38 cellular contexts compared by ENCODE assay signal in the genomic region with DNA sequence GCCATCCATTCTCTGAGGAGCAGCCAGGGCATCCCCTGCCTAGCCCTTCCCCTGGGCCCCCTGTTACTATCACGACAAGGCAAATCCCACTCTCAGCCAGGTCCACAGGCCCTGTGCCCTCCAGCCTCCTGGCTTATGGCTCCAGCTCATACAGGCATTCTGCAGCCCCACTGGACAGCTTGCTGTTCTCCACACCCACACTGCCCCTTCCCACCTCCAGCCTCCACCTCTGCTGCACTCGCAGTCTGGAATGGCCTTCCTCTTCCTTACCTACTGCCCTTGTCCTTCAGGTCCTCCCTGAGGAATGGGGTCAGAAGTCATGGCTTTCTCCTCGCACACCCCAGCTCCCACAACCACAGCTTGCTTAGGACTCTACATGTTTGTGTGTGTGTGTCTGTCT. TPM values are rescaled to one million over a fixed set of nuclear protein-coding genes. Genes with fewer than 3 reads are reported as not detected.
"Had no signal": no experiment of that assay in that cellular context is flagged by ENCODE, and none has a peak within 500 bp of the region (broad histone marks: within the 10 kb centered on the region; RNA-seq: fewer than 3 reads in every experiment).

No MANE protein-coding gene starts in this region.

- H3K36me3 ChIP-seq: ascending aorta, brain microvascular endothelial cell, esophagus squamous epithelium, heart left ventricle, WERI-Rb-1 had no signal

- H3K27ac Mint-ChIP-seq: activated CD4-positive, alpha-beta memory T cell treated with anti-CD3 and anti-CD28 coated beads for 36 hours; activated CD4-positive, alpha-beta T cell treated with anti-CD3 and anti-CD28 coated beads for 36 hours; activated CD4-positive, alpha-beta T cell treated with anti-CD3 and anti-CD28 coated beads, Interleukin-2, amount 10 ng/mL, durations not matched to agents 24 days and 14 days; activated CD8-positive, alpha-beta memory T cell treated with anti-CD3 and anti-CD28 coated beads, Interleukin-2, amount 10 ng/mL, durations not matched to agents 7 days and 5 days; activated CD8-positive, alpha-beta T cell treated with anti-CD3 and anti-CD28 coated beads, Interleukin-2, amount 10 ng/mL, durations not matched to agents 7 days and 5 days; activated naive CD4-positive, alpha-beta T cell treated with anti-CD3 and anti-CD28 coated beads, Interleukin-2, amount 10 ng/mL, durations not matched to agents 7 days and 5 days; activated naive CD4-positive, alpha-beta T cell treated with anti-CD3 and anti-CD28 coated beads, Interleukin-2, amount 50 U/mL, for 72 hours; activated naive CD8-positive, alpha-beta T cell treated with anti-CD3 and anti-CD28 coated beads, Interleukin-2, amount 10 ng/mL, durations not matched to agents 7 days and 5 days; activated T-cell treated with anti-CD3 and anti-CD28 coated beads, Interleukin-2, amount 50 U/mL, for 24 hours; activated T-cell treated with anti-CD3 and anti-CD28 coated beads, Interleukin-2, amount 50 U/mL, for 72 hours; effector memory CD8-positive, alpha-beta T cell; T-helper 17 cell; T-helper 2 cell treated with Interferon-gamma antibody and Interleukin-4, amounts not matched to agents 5 μg/mL and 100 μg/mL, for 36 hours had no signal

- FAIRE-seq: colon, endothelial cell of umbilical vein had no signal

- H3K36me3 Mint-ChIP-seq: activated CD4-positive, alpha-beta memory T cell treated with anti-CD3 and anti-CD28 coated beads for 36 hours; activated CD8-positive, alpha-beta memory T cell treated with anti-CD3 and anti-CD28 coated beads, Interleukin-2, amount 10 ng/mL, durations not matched to agents 7 days and 5 days; activated naive CD4-positive, alpha-beta T cell treated with anti-CD3 and anti-CD28 coated beads, Interleukin-2, amount 10 ng/mL, durations not matched to agents 7 days and 5 days; activated naive CD4-positive, alpha-beta T cell treated with anti-CD3 and anti-CD28 coated beads, Interleukin-2, amount 50 U/mL, for 72 hours; activated naive CD8-positive, alpha-beta T cell treated with anti-CD3 and anti-CD28 coated beads, Interleukin-2, amount 10 ng/mL, durations not matched to agents 7 days and 5 days had no signal

- DNase-seq: activated CD4-positive, alpha-beta memory T cell treated with anti-CD3 and anti-CD28 coated beads for 36 hours; activated CD4-positive, alpha-beta T cell treated with anti-CD3 and anti-CD28 coated beads for 36 hours; activated CD4-positive, alpha-beta T cell treated with anti-CD3 and anti-CD28 coated beads, Interleukin-2, amount 10 ng/mL, durations not matched to agents 24 days and 14 days; activated CD4-positive, CD25-positive, alpha-beta regulatory T cell; activated CD4-positive, CD25-positive, alpha-beta regulatory T cell treated with anti-CD3 and anti-CD28 coated beads, Interleukin-2, amount 50 U/mL, for 72 hours; activated CD8-positive, alpha-beta memory T cell treated with anti-CD3 and anti-CD28 coated beads, Interleukin-2, amount 10 ng/mL, durations not matched to agents 7 days and 5 days; activated CD8-positive, alpha-beta memory T cell treated with anti-CD3 and anti-CD28 coated beads, Interleukin-2, amount 50 U/mL, for 48 hours; activated CD8-positive, alpha-beta T cell treated with anti-CD3 and anti-CD28 coated beads, Interleukin-2, amount 10 ng/mL, durations not matched to agents 7 days and 5 days; activated gamma-delta T cell; activated naive CD4-positive, alpha-beta T cell; activated naive CD4-positive, alpha-beta T cell treated with anti-CD3 and anti-CD28 coated beads, Interleukin-2, amount 10 ng/mL, durations not matched to agents 7 days and 5 days; activated naive CD8-positive, alpha-beta T cell treated with anti-CD3 and anti-CD28 coated beads, Interleukin-2, amount 10 ng/mL, durations not matched to agents 7 days and 5 days; activated T-cell treated with anti-CD3 and anti-CD28 coated beads for 4 hours; activated T-cell treated with anti-CD3 and anti-CD28 coated beads, Interleukin-2, amount 50 U/mL, for 24 hours; activated T-cell treated with anti-CD3 and anti-CD28 coated beads, Interleukin-2, amount 50 U/mL, for 72 hours; brain microvascular endothelial cell; caudate nucleus; cortex of kidney; dermis blood vessel endothelial cell; effector CD4-positive, alpha-beta T cell; effector memory CD8-positive, alpha-beta T cell; esophagus squamous epithelium; foreskin melanocyte; T-helper 1 cell; T-helper 17 cell; T1000 had no signal

- H3K4me1 Mint-ChIP-seq: activated CD4-positive, alpha-beta T cell treated with anti-CD3 and anti-CD28 coated beads for 36 hours; activated CD4-positive, alpha-beta T cell treated with anti-CD3 and anti-CD28 coated beads, Interleukin-2, amount 10 ng/mL, durations not matched to agents 24 days and 14 days; activated CD8-positive, alpha-beta memory T cell treated with anti-CD3 and anti-CD28 coated beads, Interleukin-2, amount 10 ng/mL, durations not matched to agents 7 days and 5 days; activated naive CD4-positive, alpha-beta T cell treated with anti-CD3 and anti-CD28 coated beads, Interleukin-2, amount 10 ng/mL, durations not matched to agents 7 days and 5 days; activated naive CD8-positive, alpha-beta T cell treated with anti-CD3 and anti-CD28 coated beads, Interleukin-2, amount 10 ng/mL, durations not matched to agents 7 days and 5 days; T-helper 17 cell had no signal

- H3K4me1 ChIP-seq: ascending aorta, esophagus squamous epithelium, heart left ventricle had no signal

- H3K27ac ChIP-seq: ascending aorta, brain microvascular endothelial cell, epithelial cell of prostate, esophagus squamous epithelium, heart left ventricle, WERI-Rb-1 had no signal

- H3K27me3 ChIP-seq: ascending aorta had no signal

- ATAC-seq: activated CD4-positive, alpha-beta T cell treated with anti-CD3 and anti-CD28 coated beads for 36 hours; activated CD8-positive, alpha-beta memory T cell treated with anti-CD3 and anti-CD28 coated beads, Interleukin-2, amount 10 ng/mL, durations not matched to agents 7 days and 5 days; activated naive CD4-positive, alpha-beta T cell treated with anti-CD3 and anti-CD28 coated beads, Interleukin-2, amount 50 U/mL, for 72 hours; activated T-cell treated with anti-CD3 and anti-CD28 coated beads, Interleukin-2, amount 50 U/mL, for 72 hours; effector memory CD8-positive, alpha-beta T cell; heart left ventricle; T-helper 17 cell had no signal

- H3K4me3 ChIP-seq: ascending aorta, esophagus squamous epithelium, heart left ventricle had no signal

- H3K9me3 Mint-ChIP-seq: activated CD4-positive, alpha-beta memory T cell treated with anti-CD3 and anti-CD28 coated beads for 36 hours; activated CD4-positive, alpha-beta T cell treated with anti-CD3 and anti-CD28 coated beads, Interleukin-2, amount 10 ng/mL, durations not matched to agents 24 days and 14 days; activated naive CD4-positive, alpha-beta T cell treated with anti-CD3 and anti-CD28 coated beads, Interleukin-2, amount 10 ng/mL, durations not matched to agents 7 days and 5 days; activated naive CD4-positive, alpha-beta T cell treated with anti-CD3 and anti-CD28 coated beads, Interleukin-2, amount 50 U/mL, for 72 hours; activated naive CD8-positive, alpha-beta T cell treated with anti-CD3 and anti-CD28 coated beads, Interleukin-2, amount 10 ng/mL, durations not matched to agents 7 days and 5 days; activated T-cell treated with anti-CD3 and anti-CD28 coated beads, Interleukin-2, amount 50 U/mL, for 24 hours; activated T-cell treated with anti-CD3 and anti-CD28 coated beads, Interleukin-2, amount 50 U/mL, for 72 hours; effector memory CD8-positive, alpha-beta T cell; T-helper 2 cell treated with Interferon-gamma antibody and Interleukin-4, amounts not matched to agents 5 μg/mL and 100 μg/mL, for 36 hours had no signal

- H3K9me3 ChIP-seq: ascending aorta, esophagus squamous epithelium, heart left ventricle had no signal

- H3K4me3 Mint-ChIP-seq: activated CD4-positive, alpha-beta memory T cell treated with anti-CD3 and anti-CD28 coated beads for 36 hours; activated CD4-positive, alpha-beta T cell treated with anti-CD3 and anti-CD28 coated beads for 36 hours; activated CD4-positive, alpha-beta T cell treated with anti-CD3 and anti-CD28 coated beads, Interleukin-2, amount 10 ng/mL, durations not matched to agents 24 days and 14 days; activated CD8-positive, alpha-beta memory T cell treated with anti-CD3 and anti-CD28 coated beads, Interleukin-2, amount 10 ng/mL, durations not matched to agents 7 days and 5 days; activated CD8-positive, alpha-beta T cell treated with anti-CD3 and anti-CD28 coated beads, Interleukin-2, amount 10 ng/mL, durations not matched to agents 7 days and 5 days; activated naive CD4-positive, alpha-beta T cell treated with anti-CD3 and anti-CD28 coated beads, Interleukin-2, amount 10 ng/mL, durations not matched to agents 7 days and 5 days; activated naive CD8-positive, alpha-beta T cell treated with anti-CD3 and anti-CD28 coated beads, Interleukin-2, amount 10 ng/mL, durations not matched to agents 7 days and 5 days; activated T-cell treated with anti-CD3 and anti-CD28 coated beads, Interleukin-2, amount 50 U/mL, for 24 hours; activated T-cell treated with anti-CD3 and anti-CD28 coated beads, Interleukin-2, amount 50 U/mL, for 72 hours; effector memory CD8-positive, alpha-beta T cell; T-helper 17 cell; T-helper 2 cell treated with Interferon-gamma antibody and Interleukin-4, amounts not matched to agents 5 μg/mL and 100 μg/mL, for 36 hours had no signal

RNA-seq across cellular contexts. Expression of gene CCDC33, which starts 40.4 kb away (rescaled TPM):
- total RNA-seq: activated CD4-positive, alpha-beta memory T cell treated with anti-CD3 and anti-CD28 coated beads for 36 hours; activated CD4-positive, alpha-beta T cell treated with anti-CD3 and anti-CD28 coated beads for 36 hours; activated CD4-positive, alpha-beta T cell treated with anti-CD3 and anti-CD28 coated beads, Interleukin-2, amount 10 ng/mL, durations not matched to agents 24 days and 14 days; activated CD8-positive, alpha-beta memory T cell treated with anti-CD3 and anti-CD28 coated beads for 36 hours; activated CD8-positive, alpha-beta memory T cell treated with anti-CD3 and anti-CD28 coated beads, Interleukin-2, amount 10 ng/mL, durations not matched to agents 7 days and 5 days; activated CD8-positive, alpha-beta T cell treated with anti-CD3 and anti-CD28 coated beads, Interleukin-2, amount 10 ng/mL, durations not matched to agents 7 days and 5 days; activated naive CD4-positive, alpha-beta T cell treated with anti-CD3 and anti-CD28 coated beads, Interleukin-2, amount 50 U/mL, for 72 hours; activated T-cell treated with anti-CD3 and anti-CD28 coated beads, Interleukin-2, amount 50 U/mL, for 72 hours; ascending aorta; chondrocyte; dermis blood vessel endothelial cell; endothelial cell of umbilical vein; esophagus squamous epithelium; fibroblast of lung; heart left ventricle; T-helper 17 cell had no signal
- polyA plus RNA-seq: endothelial cell of umbilical vein, esophagus, fibroblast of lung had no signal
